Comparison of ENCODE assay signal across 9 cellular contexts in genomic region chr19:55408320-55408836, GRCh38. TPM values are rescaled to one million over a fixed set of nuclear protein-coding genes. Genes with fewer than 3 reads are reported as not detected.
A peak's percentile ranks its signal among the peaks of the same experiment; 100 is the strongest.
DNase-seq lines count a peak whose midpoint lies in the region; ATAC-seq and TF ChIP-seq lines count a peak whose summit lies in the region.
"Had no signal": no experiment of that assay in that cellular context is flagged by ENCODE, and none has a peak within 500 bp of the region (broad histone marks: within the 10 kb centered on the region; RNA-seq: fewer than 3 reads in every experiment).

No MANE protein-coding gene starts in this region.

- H3K4me3 Mint-ChIP-seq in CD8-positive, alpha-beta T cell, result peak overlapping the region; percentile 95

- ATAC-seq in CD8-positive, alpha-beta T cell, result no peak
- ATAC-seq in HG03045 (IDR thresholded peaks at IDR 0.05; ENCODE audit: unreplicated experiment), result no peak
- no peak for ATAC-seq in GM19452 (IDR thresholded peaks at IDR 0.05; ENCODE audit: unreplicated experiment)

- peaks cover 28% of the 10 kb centered on the region for H3K36me3 Mint-ChIP-seq in CD8-positive, alpha-beta T cell

- no peaks in the 10 kb centered on the region for H4K20me1 ChIP-seq in OCI-LY1 (ENCODE audit: insufficient read depth, low read length)

- H3K9ac ChIP-seq in OCI-LY1 (ENCODE audit: low read length), result peak overlapping the region; percentile 51; the same call in 1 of the 2 replicates

- intact Hi-C loops in CD8-positive, alpha-beta T cell (cut with DNase I, micrococcal nuclease), result loop anchor here (1.0 to 10.0 kb wide), 14 partner anchors 23 to 324 kb away; partner anchors contain the start of genes HSPBP1 (in 2 of the 2), ISOC2 (in 2 of the 2), KMT5C (in 2 of the 2) and PPP6R1 (in 2 of the 2)
- intact Hi-C loops in posterior vena cava (cut with DNase I), result no loop called here

- H3K27me3 Mint-ChIP-seq in CD8-positive, alpha-beta T cell (ENCODE audit: low read depth), result no peaks in the 10 kb centered on the region

- H3K27me3 ChIP-seq in CD8-positive, alpha-beta T cell (ENCODE audit: insufficient read depth, low read length), result no peaks in the 10 kb centered on the region
- no peaks in the 10 kb centered on the region for H3K27me3 ChIP-seq in OCI-LY1 (ENCODE audit: insufficient read depth, low read length)
- no peaks in the 10 kb centered on the region for H3K27me3 ChIP-seq in ectodermal cell (ENCODE audit: control insufficient read depth, insufficient read depth, low read length, poor library complexity, severe bottlenecking)
- no peaks in the 10 kb centered on the region for H3K27me3 ChIP-seq in neuron (ENCODE audit: insufficient read depth, low read length)

- CTCF ChIA-PET in CD8-positive, alpha-beta T cell (lab: Charles Lee), result interaction anchor here (0.8 to 2.1 kb wide), 6 partner anchors 10 to 267 kb away, joined by 3 to 16 read pairs (median 5); partner anchors contain the start of gene TMEM238

- H3K4me1 Mint-ChIP-seq in CD8-positive, alpha-beta T cell (ENCODE audit: low read depth), result peaks cover 24% of the 10 kb centered on the region

- POLR2A ChIA-PET in CD8-positive, alpha-beta T cell (lab: Charles Lee), result interaction anchor here (0.6 to 5.3 kb wide), 18 partner anchors 10 to 292 kb away, joined by 3 to 56 read pairs (median 4); partner anchors contain the start of genes HSPBP1, KMT5C, PPP1R12C and RPL28

- peak overlapping the region; percentile 68 for H3K4me2 ChIP-seq in OCI-LY1 (ENCODE audit: low read length)

- no peak for DNase-seq in CD8-positive, alpha-beta T cell
- no peak for DNase-seq in NCI-H2081 treated with DMSO at 0.1 percent for 48 hours (lab: John Stamatoyannopoulos, UW)
- DNase-seq in posterior vena cava (ENCODE audit: low spot score), result no peak

- H3K9me3 Mint-ChIP-seq in CD8-positive, alpha-beta T cell, result peaks cover 8% of the 10 kb centered on the region

- WGBS in ectodermal cell, 2 experiments, result 31% methylated on average over 21 of the region's 21 CpGs

- H3K36me3 ChIP-seq in CD8-positive, alpha-beta T cell (ENCODE audit: insufficient read depth, low read length), result peaks cover 5% of the 10 kb centered on the region
- H3K36me3 ChIP-seq in OCI-LY1 (ENCODE audit: insufficient read depth, low read length) (peaks cover 40% of the 10 kb centered on the region), ectodermal cell (ENCODE audit: control insufficient read depth, insufficient read depth, low read length) (peaks cover 17% of the 10 kb centered on the region), neuron (ENCODE audit: insufficient read depth, low read length) (peaks cover 27% of the 10 kb centered on the region)

- peak overlapping the region; percentile 64 for H3K4me3 ChIP-seq in CD8-positive, alpha-beta T cell (ENCODE audit: low read depth, low read length)
- H3K4me3 ChIP-seq in OCI-LY1 (ENCODE audit: low read depth, low read length, poor library complexity, severe bottlenecking) (peak overlapping the region; percentile 42), ectodermal cell (ENCODE audit: insufficient read depth, low read depth, low read length) (peak overlapping the region; percentile 18), neuron (ENCODE audit: low read length) (peak overlapping the region; percentile 28)

- H2AFZ ChIP-seq in OCI-LY1 (ENCODE audit: low read length) (no peak overlapping the region), neuron (ENCODE audit: low read depth, low read length) (no peak overlapping the region)

- TF ChIP-seq CTCF in CD8-positive, alpha-beta T cell (IDR thresholded peaks at IDR 0.05), result no peak
- no peak for TF ChIP-seq CTCF in OCI-LY1 (IDR thresholded peaks at IDR 0.05; ENCODE audit: low read length)

- H3K79me2 ChIP-seq in OCI-LY1 (ENCODE audit: insufficient read depth, low read length), result peaks cover 19% of the 10 kb centered on the region

- H3K9me3 ChIP-seq in CD8-positive, alpha-beta T cell (ENCODE audit: low read length), result no peaks in the 10 kb centered on the region
- no peaks in the 10 kb centered on the region for H3K9me3 ChIP-seq in OCI-LY1 (ENCODE audit: low read length)
- no peaks in the 10 kb centered on the region for H3K9me3 ChIP-seq in ectodermal cell (ENCODE audit: control insufficient read depth, low read length)
- H3K9me3 ChIP-seq in neuron (ENCODE audit: low read length), result no peaks in the 10 kb centered on the region

- H3F3A ChIP-seq in OCI-LY1 (ENCODE audit: insufficient read depth, low read length), result no peaks in the 10 kb centered on the region

- H3K9me2 ChIP-seq in OCI-LY1 (ENCODE audit: low read depth, low read length), result no peaks in the 10 kb centered on the region

- H3K27ac Mint-ChIP-seq in CD8-positive, alpha-beta T cell, result peak overlapping the region; percentile 99

- H3K4me1 ChIP-seq in CD8-positive, alpha-beta T cell (ENCODE audit: insufficient read depth, low read length), result peaks cover 21% of the 10 kb centered on the region
- H3K4me1 ChIP-seq in OCI-LY1 (ENCODE audit: insufficient read depth, low read length, severe bottlenecking) (peaks cover 26% of the 10 kb centered on the region), ectodermal cell (ENCODE audit: control insufficient read depth, insufficient read depth, low read length) (peaks cover 18% of the 10 kb centered on the region), neuron (ENCODE audit: insufficient read depth, low read length) (peaks cover 20% of the 10 kb centered on the region)

- H3K27ac ChIP-seq in CD8-positive, alpha-beta T cell (ENCODE audit: low read depth, low read length), result peak overlapping the region; percentile 98
- H3K27ac ChIP-seq in OCI-LY1 (ENCODE audit: low read depth, low read length, poor library complexity, severe bottlenecking), result peak overlapping the region; percentile 96
- H3K27ac ChIP-seq in ectodermal cell (ENCODE audit: insufficient read depth, low read depth, low read length, poor library complexity, severe bottlenecking), result peak overlapping the region; percentile 77

RNA-seq across cellular contexts. Expression of gene UBE2S, which starts 0.8 kb away (rescaled TPM):
- 10 to 100 TPM; 99.4 TPM for total RNA-seq in CD8-positive, alpha-beta T cell
- polyA plus RNA-seq in ectodermal cell (2013, experiment 1 of 4), result 183 TPM
- polyA plus RNA-seq in ectodermal cell (2013, experiment 2 of 4), result 160 TPM
- polyA plus RNA-seq in ectodermal cell (2013, experiment 3 of 4), result 194 TPM
- polyA plus RNA-seq in ectodermal cell (2013, experiment 4 of 4), result 213 TPM
- 10 to 100 TPM; 17.6 to 23.3 TPM for total RNA-seq in posterior vena cava

RNA-seq across cellular contexts. Expression of gene RPL28, which starts 22.6 kb away (rescaled TPM):
- total RNA-seq in CD8-positive, alpha-beta T cell, result 1,000 to 10,000 TPM; 4,227 to 4,270 TPM
- polyA plus RNA-seq in ectodermal cell (2013, experiment 1 of 4), result 1,689 TPM
- polyA plus RNA-seq in ectodermal cell (2013, experiment 2 of 4), result 1,710 TPM
- polyA plus RNA-seq in ectodermal cell (2013, experiment 3 of 4), result 2,033 TPM
- 2,085 TPM for polyA plus RNA-seq in ectodermal cell (2013, experiment 4 of 4)
- total RNA-seq in posterior vena cava, result 1,000 to 10,000 TPM in 1 of 2 donors, 100 to 1,000 TPM in 1; 882 to 1,056 TPM

RNA-seq across cellular contexts. Expression of gene TMEM238, which starts 24.3 kb away (rescaled TPM):
- 10 to 100 TPM; 12.9 to 13.4 TPM for total RNA-seq in CD8-positive, alpha-beta T cell
- polyA plus RNA-seq in ectodermal cell (2013, experiment 1 of 4), result not detected
- polyA plus RNA-seq in ectodermal cell (2013, experiment 2 of 4), result not detected
- polyA plus RNA-seq in ectodermal cell (2013, experiment 3 of 4), result 0.48 TPM
- not detected for polyA plus RNA-seq in ectodermal cell (2013, experiment 4 of 4)
- total RNA-seq in posterior vena cava, result under 1 TPM; 0.69 to 0.90 TPM

RNA-seq across cellular contexts. Expression of gene TMEM190, which starts 31.8 kb away (rescaled TPM):
- not detected for total RNA-seq in CD8-positive, alpha-beta T cell
- not detected for polyA plus RNA-seq in ectodermal cell (2013, experiment 1 of 4)
- polyA plus RNA-seq in ectodermal cell (2013, experiment 2 of 4), result not detected
- 2.2 TPM for polyA plus RNA-seq in ectodermal cell (2013, experiment 3 of 4)
- not detected for polyA plus RNA-seq in ectodermal cell (2013, experiment 4 of 4)
- total RNA-seq in posterior vena cava, result not detected
- total RNA-seq: activated CD8-positive, alpha-beta memory T cell treated with anti-CD3 and anti-CD28 coated beads for 36 hours had no signal

RNA-seq across cellular contexts. Expression of gene SHISA7, which starts 34.7 kb away (rescaled TPM):
- not detected for total RNA-seq in CD8-positive, alpha-beta T cell
- 0.19 TPM for polyA plus RNA-seq in ectodermal cell (2013, experiment 1 of 4)
- polyA plus RNA-seq in ectodermal cell (2013, experiment 2 of 4), result 0.20 TPM
- 0.21 TPM for polyA plus RNA-seq in ectodermal cell (2013, experiment 3 of 4)
- 0.28 TPM for polyA plus RNA-seq in ectodermal cell (2013, experiment 4 of 4)
- total RNA-seq in posterior vena cava, result not detected
- total RNA-seq: activated CD8-positive, alpha-beta memory T cell treated with anti-CD3 and anti-CD28 coated beads for 36 hours had no signal

Comparison
In these comparisons a context has a peak if more than half of its experiments do, and no peak if none do; other contexts are left out.
1. RNA of gene UBE2S, which starts 0.8 kb away (total RNA-seq): 99.4 TPM in CD8-positive, alpha-beta T cell; 17.6 to 23.3 TPM in posterior vena cava; every median in the first group is over 4 times any median in the second.
2. RNA of gene RPL28, which starts 22.6 kb away (total RNA-seq): 4,227 to 4,270 TPM in CD8-positive, alpha-beta T cell; 882 to 1,056 TPM in posterior vena cava; every median in the first group is over 4 times any median in the second.
3. RNA of gene TMEM238, which starts 24.3 kb away (total RNA-seq): 12.9 to 13.4 TPM in CD8-positive, alpha-beta T cell; 0.69 to 0.90 TPM in posterior vena cava; every median in the first group is over 4 times any median in the second.
4. intact Hi-C loops: an anchor here in CD8-positive, alpha-beta T cell (1.0 to 10.0 kb wide); none called in posterior vena cava.
5. Peak in every context shown above with its lines, with median percentiles within 50 percentile points of each other: H3K27ac ChIP-seq and H3K4me3 ChIP-seq.